ENCODE assay signal across 1 cellular context in genomic region chr18:48946329-48946835, GRCh38.
A peak's percentile ranks its signal among the peaks of the same experiment; 100 is the strongest.
TF ChIP-seq lines count a peak whose summit lies in the region.

No MANE protein-coding gene starts in this region.

TF ChIP-seq in HEK293, 187 proteins besides CTCF, POLR2A, EP300 and RAD21 (continued from another document and continues in another):
- peak; percentile 93 for TF ChIP-seq PRDM4 (tag by site-specific recombination; IDR thresholded peaks at IDR 0.05)
- TF ChIP-seq ZNF37A (tag by site-specific recombination; IDR thresholded peaks at IDR 0.05), result no peak
- TF ChIP-seq ZNF473 (tag by site-specific recombination; IDR thresholded peaks at IDR 0.05), result no peak
- TF ChIP-seq PRDM6 (tag by site-specific recombination; IDR thresholded peaks at IDR 0.05), result peak; percentile 92
- no peak for TF ChIP-seq ZFHX2 (tag by site-specific recombination; conservative IDR thresholded peaks at IDR 0.05)
- no peak for TF ChIP-seq ZNF133 (tag by site-specific recombination; IDR thresholded peaks at IDR 0.05)
- TF ChIP-seq ZNF121 (tag by site-specific recombination; IDR thresholded peaks at IDR 0.05), result no peak
- TF ChIP-seq ZIC2 (tag by site-specific recombination; IDR thresholded peaks at IDR 0.05), result 0 out of 2 replicates have a peak, but pooled peaks have one; percentile 18
- no peak for TF ChIP-seq HOXA7 (CRISPR knock-in tag; IDR thresholded peaks at IDR 0.05; ENCODE audit: borderline replicate concordance)
- no peak for TF ChIP-seq ZNF792 (tag by site-specific recombination; IDR thresholded peaks at IDR 0.05)
- TF ChIP-seq ZNF585B (tag by site-specific recombination; IDR thresholded peaks at IDR 0.05), result no peak
- peak; percentile 77; the same call in 1 of the 2 replicates for TF ChIP-seq OVOL3 (tag by site-specific recombination; IDR thresholded peaks at IDR 0.05)
- no peak for TF ChIP-seq REPIN1 (tag by site-specific recombination; IDR thresholded peaks at IDR 0.05; ENCODE audit: low read depth)
- TF ChIP-seq ZNF561 (tag by site-specific recombination; IDR thresholded peaks at IDR 0.05; ENCODE audit: borderline replicate concordance), result peak; percentile 54; the same call in 1 of the 2 replicates
- peak; percentile 56; the same call in 1 of the 2 replicates for TF ChIP-seq GLI2 (tag by site-specific recombination; IDR thresholded peaks at IDR 0.05; ENCODE audit: borderline replicate concordance, low read depth)
- no peak for TF ChIP-seq ZNF785 (tag by site-specific recombination; IDR thresholded peaks at IDR 0.05)
- TF ChIP-seq ZNF223 (tag by site-specific recombination; IDR thresholded peaks at IDR 0.05), result no peak
- TF ChIP-seq ZNF514 (tag by site-specific recombination; IDR thresholded peaks at IDR 0.05), result no peak
- no peak for TF ChIP-seq ZNF626 (tag by site-specific recombination; IDR thresholded peaks at IDR 0.05)
- TF ChIP-seq ZNF366 (tag by site-specific recombination; conservative IDR thresholded peaks at IDR 0.05), result no peak; the same call in 1 of the 2 replicates
- TF ChIP-seq ZNF394 (tag by site-specific recombination; IDR thresholded peaks at IDR 0.05; ENCODE audit: borderline replicate concordance), result peak; percentile 62; the same call in 1 of the 2 replicates
- TF ChIP-seq YY1 (tag by site-specific recombination; IDR thresholded peaks at IDR 0.05), result no peak
- TF ChIP-seq ZNF677 (tag by site-specific recombination; IDR thresholded peaks at IDR 0.05), result no peak
- no peak for TF ChIP-seq ZNF768 (tag by site-specific recombination; IDR thresholded peaks at IDR 0.05)
- peak; percentile 83 for TF ChIP-seq TSHZ1 (tag by site-specific recombination; IDR thresholded peaks at IDR 0.05; ENCODE audit: borderline replicate concordance)
- TF ChIP-seq ZNF211 (tag by site-specific recombination; IDR thresholded peaks at IDR 0.05; ENCODE audit: low read depth), result no peak
- no peak for TF ChIP-seq ZNF704 (tag by site-specific recombination; IDR thresholded peaks at IDR 0.05)
- TF ChIP-seq ZNF518A (tag by site-specific recombination; conservative IDR thresholded peaks at IDR 0.05; ENCODE audit: low read depth), result no peak
- no peak for TF ChIP-seq PBX3 (CRISPR knock-in tag; IDR thresholded peaks at IDR 0.05)
- TF ChIP-seq ZBTB6 (tag by site-specific recombination; IDR thresholded peaks at IDR 0.05), result peak; percentile 6; the same call in 1 of the 2 replicates
- peak; percentile 65 for TF ChIP-seq PRDM1 (tag by site-specific recombination; IDR thresholded peaks at IDR 0.05)
- no peak for TF ChIP-seq ZNF571 (tag by site-specific recombination; IDR thresholded peaks at IDR 0.05)
- TF ChIP-seq ZNF521 (tag by site-specific recombination; IDR thresholded peaks at IDR 0.05), result no peak
- TF ChIP-seq ZBTB48 (tag by site-specific recombination; IDR thresholded peaks at IDR 0.05), result no peak
- no peak for TF ChIP-seq ZNF426 (tag by site-specific recombination; IDR thresholded peaks at IDR 0.05)
- TF ChIP-seq ZBTB11 (tag by site-specific recombination; conservative IDR thresholded peaks at IDR 0.05; ENCODE audit: low read depth), result no peak
- TF ChIP-seq ZNF202 (tag by site-specific recombination; IDR thresholded peaks at IDR 0.05; ENCODE audit: borderline replicate concordance), result no peak
- no peak for TF ChIP-seq ZNF433 (tag by site-specific recombination; IDR thresholded peaks at IDR 0.05; ENCODE audit: low read depth)
- peak; percentile 92 for TF ChIP-seq ZNF324 (tag by site-specific recombination; IDR thresholded peaks at IDR 0.05)
- no peak for TF ChIP-seq ZNF350 (tag by site-specific recombination; IDR thresholded peaks at IDR 0.05)
- TF ChIP-seq ZNF629 (tag by site-specific recombination; IDR thresholded peaks at IDR 0.05), result peak; percentile 85
- no peak for TF ChIP-seq ZNF621 (tag by site-specific recombination; IDR thresholded peaks at IDR 0.05)
